In the genomic region with DNA sequence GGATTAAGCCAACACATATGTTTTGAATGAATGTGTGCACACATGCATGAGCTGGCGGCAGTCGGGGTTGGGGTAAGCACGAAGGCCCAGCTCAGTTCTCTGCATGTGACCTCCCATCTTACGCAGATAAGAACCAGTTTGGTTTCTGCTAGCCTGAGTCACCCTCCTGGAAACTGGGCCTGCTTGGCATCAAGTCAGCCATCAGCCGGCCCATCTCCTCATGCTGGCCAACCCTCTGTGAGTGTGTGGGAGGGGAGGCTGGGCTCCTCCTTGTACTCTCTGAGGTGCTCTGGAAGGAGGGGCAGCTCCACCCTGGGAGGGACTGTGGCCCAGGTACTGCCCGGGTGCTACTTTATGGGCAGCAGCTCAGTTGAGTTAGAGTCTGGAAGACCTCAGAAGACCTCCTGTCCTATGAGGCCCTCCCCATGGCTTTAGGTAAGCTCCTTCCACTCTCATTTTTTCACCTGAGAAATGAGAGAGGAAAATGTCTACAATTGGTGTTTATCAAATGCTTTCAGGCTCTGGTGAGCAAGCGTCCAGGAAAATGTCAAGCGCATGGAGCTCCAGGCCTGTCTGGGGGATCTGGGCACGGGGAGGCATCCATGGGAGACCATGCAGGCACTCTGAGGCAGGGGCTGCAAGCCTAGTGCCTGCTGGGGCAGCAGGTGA, we compare ENCODE assay signal across 10 cellular contexts. TPM values are rescaled to one million over a fixed set of nuclear protein-coding genes. Genes with fewer than 3 reads are reported as not detected.
DNase-seq lines count a peak whose midpoint lies in the region; ATAC-seq and TF ChIP-seq lines count a peak whose summit lies in the region.
"Had no signal": no experiment of that assay in that cellular context is flagged by ENCODE, and none has a peak within 500 bp of the region (broad histone marks: within the 10 kb centered on the region; RNA-seq: fewer than 3 reads in every experiment).

No MANE protein-coding gene starts in this region.

- ATAC-seq in GM21447 (IDR thresholded peaks at IDR 0.05; ENCODE audit: unreplicated experiment) (no peak), GM21717 (IDR thresholded peaks at IDR 0.05; ENCODE audit: unreplicated experiment) (no peak), HG03432 (IDR thresholded peaks at IDR 0.05; ENCODE audit: unreplicated experiment) (no peak)

- 0 out of 2 replicates have a peak, but pooled peaks cover 3% of the 10 kb centered on the region for H3K27me3 ChIP-seq in BJ (ENCODE audit: control insufficient read depth, insufficient read depth, low read length)
- no peaks in the 10 kb centered on the region for H3K27me3 ChIP-seq in parathyroid adenoma (ENCODE audit: control insufficient read depth, insufficient read depth, low read length)

- peak overlapping the region; percentile 34 for H2AFZ ChIP-seq in parathyroid adenoma

- no peaks in the 10 kb centered on the region for H3K79me2 ChIP-seq in parathyroid adenoma

- no peak overlapping the region for H3K9ac ChIP-seq in parathyroid adenoma

- DNase-seq in BJ (ENCODE audit: low read depth), result peak; percentile 80
- peak; percentile 96 for DNase-seq in NCI-H226
- peak; percentile 16 for DNase-seq in ecto neural progenitor cell (ENCODE audit: low spot score)
- no peak for DNase-seq in GM19238 (ENCODE audit: insufficient read length, low spot score)
- DNase-seq: NCI-H82, tibial artery had no signal

- no peaks in the 10 kb centered on the region for H3K36me3 ChIP-seq in BJ (ENCODE audit: control insufficient read depth, insufficient read depth, low read length)
- H3K36me3 ChIP-seq in parathyroid adenoma (ENCODE audit: control insufficient read depth, insufficient read depth, low read length), result no peaks in the 10 kb centered on the region
- H3K36me3 ChIP-seq: tibial artery had no signal

- no peak overlapping the region for H3K4me2 ChIP-seq in parathyroid adenoma (ENCODE audit: low read length)

- CTCF ChIA-PET in BJ (lab: Yijun Ruan, JAX), result interaction anchor here (0.7 to 2.9 kb wide), 4 partner anchors 19 to 81 kb away, joined by 3 to 15 read pairs (median 5); no protein-coding TSS in a partner anchor

- POLR2A ChIA-PET in BJ (lab: Charles Lee), result no interaction called here

- H3K4me1 ChIP-seq in parathyroid adenoma, result no peaks in the 10 kb centered on the region
- H3K4me1 ChIP-seq: tibial artery had no signal

- no peak overlapping the region for H3K4me3 ChIP-seq in BJ (ENCODE audit: low read depth, low read length)
- H3K4me3 ChIP-seq in parathyroid adenoma (ENCODE audit: low read depth, low read length), result no peak overlapping the region
- H3K4me3 ChIP-seq: tibial artery had no signal

- H3K9me3 ChIP-seq in parathyroid adenoma (ENCODE audit: control insufficient read depth, low read length), result no peaks in the 10 kb centered on the region
- H3K9me3 ChIP-seq: tibial artery had no signal

- H3K27ac ChIP-seq in parathyroid adenoma, result no peak overlapping the region
- H3K27ac ChIP-seq: tibial artery had no signal

- TF ChIP-seq CTCF in BJ (IDR thresholded peaks at IDR 0.05; ENCODE audit: insufficient read depth, low read depth, low read length), result no peak
- TF ChIP-seq CTCF in parathyroid adenoma (IDR thresholded peaks at IDR 0.05), result no peak

RNA-seq across cellular contexts. Expression of a gene that starts 9.7 kb away (rescaled TPM):
- not detected in 2 replicates for polyA plus RNA-seq in BJ (2011; rRNA removed)
- polyA minus RNA-seq in BJ (2011; rRNA and poly(A)+ RNA removed), result not detected in 2 replicates

RNA-seq across cellular contexts. Expression of a gene that starts 50.0 kb away (rescaled TPM):
- polyA plus RNA-seq in BJ (2011; rRNA removed), result not detected in 2 replicates
- not detected in 2 replicates for polyA minus RNA-seq in BJ (2011; rRNA and poly(A)+ RNA removed)

RNA-seq across cellular contexts. Expression of a gene that starts 56.0 kb away (rescaled TPM):
- polyA plus RNA-seq in BJ (2011; rRNA removed), result 0.93 and 1.9 TPM in 2 replicates
- 1.4 and 1.9 TPM in 2 replicates for polyA minus RNA-seq in BJ (2011; rRNA and poly(A)+ RNA removed)

RNA-seq across cellular contexts. Expression of a gene that starts 58.7 kb away (rescaled TPM):
- polyA plus RNA-seq in BJ (2011; rRNA removed), result not detected in 2 replicates
- not detected in 2 replicates for polyA minus RNA-seq in BJ (2011; rRNA and poly(A)+ RNA removed)
